Comparison of ENCODE assay signal across 1 cellular context in genomic region chrX:20141281-20142220, GRCh38.
TF ChIP-seq lines count a peak whose summit lies in the region.

EIF1AX (minus strand) TSS chrX:20141838; CDS start chrX:20141640, 198 bp downstream.

TF ChIP-seq in HEK293, 187 proteins besides CTCF, POLR2A, EP300 and RAD21 (continued from another document and continues in another):
- TF ChIP-seq, protein P1, sequence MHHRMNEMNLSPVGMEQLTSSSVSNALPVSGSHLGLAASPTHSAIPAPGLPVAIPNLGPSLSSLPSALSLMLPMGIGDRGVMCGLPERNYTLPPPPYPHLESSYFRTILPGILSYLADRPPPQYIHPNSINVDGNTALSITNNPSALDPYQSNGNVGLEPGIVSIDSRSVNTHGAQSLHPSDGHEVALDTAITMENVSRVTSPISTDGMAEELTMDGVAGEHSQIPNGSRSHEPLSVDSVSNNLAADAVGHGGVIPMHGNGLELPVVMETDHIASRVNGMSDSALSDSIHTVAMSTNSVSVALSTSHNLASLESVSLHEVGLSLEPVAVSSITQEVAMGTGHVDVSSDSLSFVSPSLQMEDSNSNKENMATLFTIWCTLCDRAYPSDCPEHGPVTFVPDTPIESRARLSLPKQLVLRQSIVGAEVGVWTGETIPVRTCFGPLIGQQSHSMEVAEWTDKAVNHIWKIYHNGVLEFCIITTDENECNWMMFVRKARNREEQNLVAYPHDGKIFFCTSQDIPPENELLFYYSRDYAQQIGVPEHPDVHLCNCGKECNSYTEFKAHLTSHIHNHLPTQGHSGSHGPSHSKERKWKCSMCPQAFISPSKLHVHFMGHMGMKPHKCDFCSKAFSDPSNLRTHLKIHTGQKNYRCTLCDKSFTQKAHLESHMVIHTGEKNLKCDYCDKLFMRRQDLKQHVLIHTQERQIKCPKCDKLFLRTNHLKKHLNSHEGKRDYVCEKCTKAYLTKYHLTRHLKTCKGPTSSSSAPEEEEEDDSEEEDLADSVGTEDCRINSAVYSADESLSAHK (tag by site-specific recombination; IDR thresholded peaks at IDR 0.05) = no peak
- TF ChIP-seq, protein P2, sequence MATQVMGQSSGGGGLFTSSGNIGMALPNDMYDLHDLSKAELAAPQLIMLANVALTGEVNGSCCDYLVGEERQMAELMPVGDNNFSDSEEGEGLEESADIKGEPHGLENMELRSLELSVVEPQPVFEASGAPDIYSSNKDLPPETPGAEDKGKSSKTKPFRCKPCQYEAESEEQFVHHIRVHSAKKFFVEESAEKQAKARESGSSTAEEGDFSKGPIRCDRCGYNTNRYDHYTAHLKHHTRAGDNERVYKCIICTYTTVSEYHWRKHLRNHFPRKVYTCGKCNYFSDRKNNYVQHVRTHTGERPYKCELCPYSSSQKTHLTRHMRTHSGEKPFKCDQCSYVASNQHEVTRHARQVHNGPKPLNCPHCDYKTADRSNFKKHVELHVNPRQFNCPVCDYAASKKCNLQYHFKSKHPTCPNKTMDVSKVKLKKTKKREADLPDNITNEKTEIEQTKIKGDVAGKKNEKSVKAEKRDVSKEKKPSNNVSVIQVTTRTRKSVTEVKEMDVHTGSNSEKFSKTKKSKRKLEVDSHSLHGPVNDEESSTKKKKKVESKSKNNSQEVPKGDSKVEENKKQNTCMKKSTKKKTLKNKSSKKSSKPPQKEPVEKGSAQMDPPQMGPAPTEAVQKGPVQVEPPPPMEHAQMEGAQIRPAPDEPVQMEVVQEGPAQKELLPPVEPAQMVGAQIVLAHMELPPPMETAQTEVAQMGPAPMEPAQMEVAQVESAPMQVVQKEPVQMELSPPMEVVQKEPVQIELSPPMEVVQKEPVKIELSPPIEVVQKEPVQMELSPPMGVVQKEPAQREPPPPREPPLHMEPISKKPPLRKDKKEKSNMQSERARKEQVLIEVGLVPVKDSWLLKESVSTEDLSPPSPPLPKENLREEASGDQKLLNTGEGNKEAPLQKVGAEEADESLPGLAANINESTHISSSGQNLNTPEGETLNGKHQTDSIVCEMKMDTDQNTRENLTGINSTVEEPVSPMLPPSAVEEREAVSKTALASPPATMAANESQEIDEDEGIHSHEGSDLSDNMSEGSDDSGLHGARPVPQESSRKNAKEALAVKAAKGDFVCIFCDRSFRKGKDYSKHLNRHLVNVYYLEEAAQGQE (tag by site-specific recombination; IDR thresholded peaks at IDR 0.05) = no peak
- peak; percentile 25; the same call in 1 of the 2 replicates for TF ChIP-seq ZBTB8A (tag by site-specific recombination; IDR thresholded peaks at IDR 0.05)
- TF ChIP-seq SP7 (tag by site-specific recombination; IDR thresholded peaks at IDR 0.05) = peak; percentile 50; the same call in 1 of the 2 replicates
- TF ChIP-seq ZNF404 (tag by site-specific recombination; IDR thresholded peaks at IDR 0.05) = no peak
- TF ChIP-seq ZNF624 (tag by site-specific recombination; IDR thresholded peaks at IDR 0.05) = no peak
- TF ChIP-seq ZNF2 (tag by site-specific recombination; IDR thresholded peaks at IDR 0.05) = peak; percentile 65; the same call in 1 of the 2 replicates
- TF ChIP-seq TCF7L2 (IDR thresholded peaks at IDR 0.05; ENCODE audit: borderline replicate concordance, low read depth, low read length) = 0 out of 2 replicates have a peak, but pooled peaks have one; percentile 9
- TF ChIP-seq ZNF292 (tag by site-specific recombination; IDR thresholded peaks at IDR 0.05; ENCODE audit: borderline replicate concordance, low read depth) = no peak
- TF ChIP-seq, protein P3, sequence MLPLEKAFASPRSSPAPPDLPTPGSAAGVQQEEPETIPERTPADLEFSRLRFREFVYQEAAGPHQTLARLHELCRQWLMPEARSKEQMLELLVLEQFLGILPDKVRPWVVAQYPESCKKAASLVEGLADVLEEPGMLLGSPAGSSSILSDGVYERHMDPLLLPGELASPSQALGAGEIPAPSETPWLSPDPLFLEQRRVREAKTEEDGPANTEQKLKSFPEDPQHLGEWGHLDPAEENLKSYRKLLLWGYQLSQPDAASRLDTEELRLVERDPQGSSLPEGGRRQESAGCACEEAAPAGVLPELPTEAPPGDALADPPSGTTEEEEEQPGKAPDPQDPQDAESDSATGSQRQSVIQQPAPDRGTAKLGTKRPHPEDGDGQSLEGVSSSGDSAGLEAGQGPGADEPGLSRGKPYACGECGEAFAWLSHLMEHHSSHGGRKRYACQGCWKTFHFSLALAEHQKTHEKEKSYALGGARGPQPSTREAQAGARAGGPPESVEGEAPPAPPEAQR (tag by site-specific recombination; IDR thresholded peaks at IDR 0.05) = no peak
- 0 out of 2 replicates have a peak, but pooled peaks have one; percentile 18 for TF ChIP-seq ZNF561 (tag by site-specific recombination; IDR thresholded peaks at IDR 0.05; ENCODE audit: borderline replicate concordance)
- TF ChIP-seq ZNF785 (tag by site-specific recombination; IDR thresholded peaks at IDR 0.05) = no peak
- TF ChIP-seq ZNF132 (tag by site-specific recombination; IDR thresholded peaks at IDR 0.05; ENCODE audit: borderline replicate concordance) = no peak
- no peak for TF ChIP-seq ZNF701 (tag by site-specific recombination; IDR thresholded peaks at IDR 0.05)
- no peak for TF ChIP-seq ZNF555 (tag by site-specific recombination; conservative IDR thresholded peaks at IDR 0.05)
- no peak for TF ChIP-seq ZNF221 (tag by site-specific recombination; IDR thresholded peaks at IDR 0.05; ENCODE audit: borderline replicate concordance)
- no peak for TF ChIP-seq MEIS1 (CRISPR knock-in tag; IDR thresholded peaks at IDR 0.05; ENCODE audit: borderline replicate concordance)
- TF ChIP-seq, protein P4, sequence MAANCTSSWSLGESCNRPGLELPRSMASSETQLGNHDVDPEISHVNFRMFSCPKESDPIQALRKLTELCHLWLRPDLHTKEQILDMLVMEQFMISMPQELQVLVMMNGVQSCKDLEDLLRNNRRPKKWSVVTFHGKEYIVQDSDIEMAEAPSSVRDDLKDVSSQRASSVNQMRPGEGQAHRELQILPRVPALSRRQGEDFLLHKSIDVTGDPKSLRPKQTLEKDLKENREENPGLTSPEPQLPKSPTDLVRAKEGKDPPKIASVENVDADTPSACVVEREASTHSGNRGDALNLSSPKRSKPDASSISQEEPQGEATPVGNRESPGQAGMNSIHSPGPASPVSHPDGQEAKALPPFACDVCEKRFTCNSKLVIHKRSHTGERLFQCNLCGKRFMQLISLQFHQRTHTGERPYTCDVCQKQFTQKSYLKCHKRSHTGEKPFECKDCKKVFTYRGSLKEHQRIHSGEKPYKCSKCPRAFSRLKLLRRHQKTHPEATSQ (tag by site-specific recombination; IDR thresholded peaks at IDR 0.05) = no peak
- no peak for TF ChIP-seq ZNF23 (tag by site-specific recombination; IDR thresholded peaks at IDR 0.05; ENCODE audit: borderline replicate concordance)
- TF ChIP-seq, protein P5, sequence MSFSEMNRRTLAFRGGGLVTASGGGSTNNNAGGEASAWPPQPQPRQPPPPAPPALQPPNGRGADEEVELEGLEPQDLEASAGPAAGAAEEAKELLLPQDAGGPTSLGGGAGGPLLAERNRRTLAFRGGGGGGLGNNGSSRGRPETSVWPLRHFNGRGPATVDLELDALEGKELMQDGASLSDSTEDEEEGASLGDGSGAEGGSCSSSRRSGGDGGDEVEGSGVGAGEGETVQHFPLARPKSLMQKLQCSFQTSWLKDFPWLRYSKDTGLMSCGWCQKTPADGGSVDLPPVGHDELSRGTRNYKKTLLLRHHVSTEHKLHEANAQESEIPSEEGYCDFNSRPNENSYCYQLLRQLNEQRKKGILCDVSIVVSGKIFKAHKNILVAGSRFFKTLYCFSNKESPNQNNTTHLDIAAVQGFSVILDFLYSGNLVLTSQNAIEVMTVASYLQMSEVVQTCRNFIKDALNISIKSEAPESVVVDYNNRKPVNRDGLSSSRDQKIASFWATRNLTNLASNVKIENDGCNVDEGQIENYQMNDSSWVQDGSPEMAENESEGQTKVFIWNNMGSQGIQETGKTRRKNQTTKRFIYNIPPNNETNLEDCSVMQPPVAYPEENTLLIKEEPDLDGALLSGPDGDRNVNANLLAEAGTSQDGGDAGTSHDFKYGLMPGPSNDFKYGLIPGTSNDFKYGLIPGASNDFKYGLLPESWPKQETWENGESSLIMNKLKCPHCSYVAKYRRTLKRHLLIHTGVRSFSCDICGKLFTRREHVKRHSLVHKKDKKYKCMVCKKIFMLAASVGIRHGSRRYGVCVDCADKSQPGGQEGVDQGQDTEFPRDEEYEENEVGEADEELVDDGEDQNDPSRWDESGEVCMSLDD (tag by site-specific recombination; IDR thresholded peaks at IDR 0.05) = 0 out of 2 replicates have a peak, but pooled peaks have one; percentile 48
- TF ChIP-seq SCRT2 (tag by site-specific recombination; IDR thresholded peaks at IDR 0.05) = peak; percentile 88
- TF ChIP-seq ZNF626 (tag by site-specific recombination; IDR thresholded peaks at IDR 0.05) = no peak
- TF ChIP-seq, protein P6, sequence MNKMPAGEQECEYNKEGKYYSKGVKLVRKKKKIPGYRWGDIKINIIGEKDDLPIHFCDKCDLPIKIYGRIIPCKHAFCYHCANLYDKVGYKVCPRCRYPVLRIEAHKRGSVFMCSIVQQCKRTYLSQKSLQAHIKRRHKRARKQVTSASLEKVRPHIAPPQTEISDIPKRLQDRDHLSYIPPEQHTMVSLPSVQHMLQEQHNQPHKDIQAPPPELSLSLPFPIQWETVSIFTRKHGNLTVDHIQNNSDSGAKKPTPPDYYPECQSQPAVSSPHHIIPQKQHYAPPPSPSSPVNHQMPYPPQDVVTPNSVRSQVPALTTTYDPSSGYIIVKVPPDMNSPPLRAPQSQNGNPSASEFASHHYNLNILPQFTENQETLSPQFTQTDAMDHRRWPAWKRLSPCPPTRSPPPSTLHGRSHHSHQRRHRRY (tag by site-specific recombination; IDR thresholded peaks at IDR 0.05) = no peak
- TF ChIP-seq ZNF311 (tag by site-specific recombination; IDR thresholded peaks at IDR 0.05; ENCODE audit: borderline replicate concordance) = no peak
- peak; percentile 28; the same call in 1 of the 2 replicates for TF ChIP-seq KLF16 (tag by site-specific recombination; IDR thresholded peaks at IDR 0.05)
- TF ChIP-seq BCL11B (tag by site-specific recombination; IDR thresholded peaks at IDR 0.05; ENCODE audit: low read depth) = no peak
- no peak for TF ChIP-seq ZNF133 (tag by site-specific recombination; IDR thresholded peaks at IDR 0.05)
- peak; percentile 99 for TF ChIP-seq SP2 (tag by site-specific recombination; IDR thresholded peaks at IDR 0.05)
- TF ChIP-seq ZEB2 (tag by site-specific recombination; IDR thresholded peaks at IDR 0.05) = 0 out of 2 replicates have a peak, but pooled peaks have one; percentile 40
- TF ChIP-seq ZNF843 (tag by site-specific recombination; IDR thresholded peaks at IDR 0.05) = peak; percentile 64; the same call in 1 of the 2 replicates
- peak; percentile 99 for TF ChIP-seq GLIS2 (tag by site-specific recombination; IDR thresholded peaks at IDR 0.05)
- TF ChIP-seq ZNF391 (tag by site-specific recombination; IDR thresholded peaks at IDR 0.05; ENCODE audit: borderline replicate concordance, low read depth) = no peak
- no peak for TF ChIP-seq ZNF677 (tag by site-specific recombination; IDR thresholded peaks at IDR 0.05)
- no peak for TF ChIP-seq ZNF596 (tag by site-specific recombination; IDR thresholded peaks at IDR 0.05)
- TF ChIP-seq, protein P7, sequence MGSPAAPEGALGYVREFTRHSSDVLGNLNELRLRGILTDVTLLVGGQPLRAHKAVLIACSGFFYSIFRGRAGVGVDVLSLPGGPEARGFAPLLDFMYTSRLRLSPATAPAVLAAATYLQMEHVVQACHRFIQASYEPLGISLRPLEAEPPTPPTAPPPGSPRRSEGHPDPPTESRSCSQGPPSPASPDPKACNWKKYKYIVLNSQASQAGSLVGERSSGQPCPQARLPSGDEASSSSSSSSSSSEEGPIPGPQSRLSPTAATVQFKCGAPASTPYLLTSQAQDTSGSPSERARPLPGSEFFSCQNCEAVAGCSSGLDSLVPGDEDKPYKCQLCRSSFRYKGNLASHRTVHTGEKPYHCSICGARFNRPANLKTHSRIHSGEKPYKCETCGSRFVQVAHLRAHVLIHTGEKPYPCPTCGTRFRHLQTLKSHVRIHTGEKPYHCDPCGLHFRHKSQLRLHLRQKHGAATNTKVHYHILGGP (tag by site-specific recombination; IDR thresholded peaks at IDR 0.05) = no peak
- no peak for TF ChIP-seq MYNN (tag by site-specific recombination; IDR thresholded peaks at IDR 0.05; ENCODE audit: borderline replicate concordance)
- no peak for TF ChIP-seq IKZF3 (tag by site-specific recombination; IDR thresholded peaks at IDR 0.05)
- TF ChIP-seq ZNF426 (tag by site-specific recombination; IDR thresholded peaks at IDR 0.05) = no peak
- TF ChIP-seq GLI2 (tag by site-specific recombination; IDR thresholded peaks at IDR 0.05; ENCODE audit: borderline replicate concordance, low read depth) = no peak
- no peak for TF ChIP-seq MZF1 (tag by site-specific recombination; IDR thresholded peaks at IDR 0.05; ENCODE audit: borderline replicate concordance)
- no peak for TF ChIP-seq ZNF341 (tag by site-specific recombination; IDR thresholded peaks at IDR 0.05; ENCODE audit: low read depth)
- TF ChIP-seq ZNF184 (tag by site-specific recombination; IDR thresholded peaks at IDR 0.05) = no peak
- TF ChIP-seq KLF17 (tag by site-specific recombination; IDR thresholded peaks at IDR 0.05) = no peak
- TF ChIP-seq ZNF280D (tag by site-specific recombination; IDR thresholded peaks at IDR 0.05) = no peak
- no peak for TF ChIP-seq ZNF140 (tag by site-specific recombination; IDR thresholded peaks at IDR 0.05)
- no peak for TF ChIP-seq ZNF830 (tag by site-specific recombination; IDR thresholded peaks at IDR 0.05; ENCODE audit: low read depth)
- TF ChIP-seq ZNF530 (tag by site-specific recombination; IDR thresholded peaks at IDR 0.05; ENCODE audit: low read depth) = no peak
